Comparison of ENCODE assay signal across 1 cellular context in genomic region chr19:33799507-33799906, GRCh38.
TF ChIP-seq lines count a peak whose summit lies in the region.

No MANE protein-coding gene starts in this region.

TF ChIP-seq in H1, 55 proteins besides CTCF, POLR2A, EP300 and RAD21:
- TF ChIP-seq ATF2 (IDR thresholded peaks at IDR 0.05; ENCODE audit: low read length) (no peak), CHD7 (IDR thresholded peaks at IDR 0.05; ENCODE audit: insufficient replicate concordance, low read length) (no peak), SIX5 (IDR thresholded peaks at IDR 0.05; ENCODE audit: low read depth, low read length) (no peak), EGR1 (IDR thresholded peaks at IDR 0.05; ENCODE audit: borderline replicate concordance, low read depth, low read length) (no peak)
